In the genomic region with DNA sequence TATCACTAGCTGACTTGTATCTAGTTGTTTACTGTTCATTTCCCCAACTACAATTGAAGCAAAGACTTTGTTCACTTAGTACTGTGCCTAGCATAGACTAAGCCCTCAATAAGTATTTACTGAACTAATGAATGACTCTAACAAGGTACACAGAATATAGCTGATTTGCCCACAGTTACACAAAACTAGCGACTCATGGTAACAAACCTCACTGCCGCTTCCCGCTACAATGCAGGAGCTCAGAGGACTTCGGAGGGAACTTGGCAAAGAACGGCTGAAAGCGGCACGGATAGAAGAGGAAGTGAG, we compare ENCODE assay signal across 1 cellular context.
TF ChIP-seq lines count a peak whose summit lies in the region.

No MANE protein-coding gene starts in this region.

TF ChIP-seq in K562, 482 proteins besides CTCF, POLR2A, EP300 and RAD21:
- TF ChIP-seq, protein P1, sequence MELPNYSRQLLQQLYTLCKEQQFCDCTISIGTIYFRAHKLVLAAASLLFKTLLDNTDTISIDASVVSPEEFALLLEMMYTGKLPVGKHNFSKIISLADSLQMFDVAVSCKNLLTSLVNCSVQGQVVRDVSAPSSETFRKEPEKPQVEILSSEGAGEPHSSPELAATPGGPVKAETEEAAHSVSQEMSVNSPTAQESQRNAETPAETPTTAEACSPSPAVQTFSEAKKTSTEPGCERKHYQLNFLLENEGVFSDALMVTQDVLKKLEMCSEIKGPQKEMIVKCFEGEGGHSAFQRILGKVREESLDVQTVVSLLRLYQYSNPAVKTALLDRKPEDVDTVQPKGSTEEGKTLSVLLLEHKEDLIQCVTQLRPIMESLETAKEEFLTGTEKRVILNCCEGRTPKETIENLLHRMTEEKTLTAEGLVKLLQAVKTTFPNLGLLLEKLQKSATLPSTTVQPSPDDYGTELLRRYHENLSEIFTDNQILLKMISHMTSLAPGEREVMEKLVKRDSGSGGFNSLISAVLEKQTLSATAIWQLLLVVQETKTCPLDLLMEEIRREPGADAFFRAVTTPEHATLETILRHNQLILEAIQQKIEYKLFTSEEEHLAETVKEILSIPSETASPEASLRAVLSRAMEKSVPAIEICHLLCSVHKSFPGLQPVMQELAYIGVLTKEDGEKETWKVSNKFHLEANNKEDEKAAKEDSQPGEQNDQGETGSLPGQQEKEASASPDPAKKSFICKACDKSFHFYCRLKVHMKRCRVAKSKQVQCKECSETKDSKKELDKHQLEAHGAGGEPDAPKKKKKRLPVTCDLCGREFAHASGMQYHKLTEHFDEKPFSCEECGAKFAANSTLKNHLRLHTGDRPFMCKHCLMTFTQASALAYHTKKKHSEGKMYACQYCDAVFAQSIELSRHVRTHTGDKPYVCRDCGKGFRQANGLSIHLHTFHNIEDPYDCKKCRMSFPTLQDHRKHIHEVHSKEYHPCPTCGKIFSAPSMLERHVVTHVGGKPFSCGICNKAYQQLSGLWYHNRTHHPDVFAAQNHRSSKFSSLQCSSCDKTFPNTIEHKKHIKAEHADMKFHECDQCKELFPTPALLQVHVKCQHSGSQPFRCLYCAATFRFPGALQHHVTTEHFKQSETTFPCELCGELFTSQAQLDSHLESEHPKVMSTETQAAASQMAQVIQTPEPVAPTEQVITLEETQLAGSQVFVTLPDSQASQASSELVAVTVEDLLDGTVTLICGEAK (IDR thresholded peaks at IDR 0.05): peak; percentile 90; the same call in 1 of the 2 replicates
- TF ChIP-seq, protein P1 (CRISPR knock-in tag; IDR thresholded peaks at IDR 0.05): no peak
- peak; percentile 95 for TF ChIP-seq SPI1 (IDR thresholded peaks at IDR 0.05; ENCODE audit: borderline replicate concordance, low read depth, low read length)
- no peak for TF ChIP-seq TAF15 (IDR thresholded peaks at IDR 0.05; ENCODE audit: low read depth, low read length)
- no peak for TF ChIP-seq GMEB1 (CRISPR knock-in tag; IDR thresholded peaks at IDR 0.05)
- 0 out of 2 replicates have a peak, but pooled peaks have one; percentile 52 for TF ChIP-seq ZNF431 (CRISPR knock-in tag; IDR thresholded peaks at IDR 0.05)
- TF ChIP-seq, protein P2, sequence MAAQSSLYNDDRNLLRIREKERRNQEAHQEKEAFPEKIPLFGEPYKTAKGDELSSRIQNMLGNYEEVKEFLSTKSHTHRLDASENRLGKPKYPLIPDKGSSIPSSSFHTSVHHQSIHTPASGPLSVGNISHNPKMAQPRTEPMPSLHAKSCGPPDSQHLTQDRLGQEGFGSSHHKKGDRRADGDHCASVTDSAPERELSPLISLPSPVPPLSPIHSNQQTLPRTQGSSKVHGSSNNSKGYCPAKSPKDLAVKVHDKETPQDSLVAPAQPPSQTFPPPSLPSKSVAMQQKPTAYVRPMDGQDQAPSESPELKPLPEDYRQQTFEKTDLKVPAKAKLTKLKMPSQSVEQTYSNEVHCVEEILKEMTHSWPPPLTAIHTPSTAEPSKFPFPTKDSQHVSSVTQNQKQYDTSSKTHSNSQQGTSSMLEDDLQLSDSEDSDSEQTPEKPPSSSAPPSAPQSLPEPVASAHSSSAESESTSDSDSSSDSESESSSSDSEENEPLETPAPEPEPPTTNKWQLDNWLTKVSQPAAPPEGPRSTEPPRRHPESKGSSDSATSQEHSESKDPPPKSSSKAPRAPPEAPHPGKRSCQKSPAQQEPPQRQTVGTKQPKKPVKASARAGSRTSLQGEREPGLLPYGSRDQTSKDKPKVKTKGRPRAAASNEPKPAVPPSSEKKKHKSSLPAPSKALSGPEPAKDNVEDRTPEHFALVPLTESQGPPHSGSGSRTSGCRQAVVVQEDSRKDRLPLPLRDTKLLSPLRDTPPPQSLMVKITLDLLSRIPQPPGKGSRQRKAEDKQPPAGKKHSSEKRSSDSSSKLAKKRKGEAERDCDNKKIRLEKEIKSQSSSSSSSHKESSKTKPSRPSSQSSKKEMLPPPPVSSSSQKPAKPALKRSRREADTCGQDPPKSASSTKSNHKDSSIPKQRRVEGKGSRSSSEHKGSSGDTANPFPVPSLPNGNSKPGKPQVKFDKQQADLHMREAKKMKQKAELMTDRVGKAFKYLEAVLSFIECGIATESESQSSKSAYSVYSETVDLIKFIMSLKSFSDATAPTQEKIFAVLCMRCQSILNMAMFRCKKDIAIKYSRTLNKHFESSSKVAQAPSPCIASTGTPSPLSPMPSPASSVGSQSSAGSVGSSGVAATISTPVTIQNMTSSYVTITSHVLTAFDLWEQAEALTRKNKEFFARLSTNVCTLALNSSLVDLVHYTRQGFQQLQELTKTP (IDR thresholded peaks at IDR 0.05; ENCODE audit: low read depth in 1 of 2, partially characterized antibody in 2 of 2): no peak
- TF ChIP-seq ZNF766 (CRISPR knock-in tag; conservative IDR thresholded peaks at IDR 0.05): 0 out of 2 replicates have a peak, but pooled peaks have one; percentile 38
- no peak for TF ChIP-seq SP1 (CRISPR knock-in tag; IDR thresholded peaks at IDR 0.05)
- peak; percentile 72; the same call in 1 of the 2 replicates for TF ChIP-seq ZNF24 (IDR thresholded peaks at IDR 0.05)
- no peak for TF ChIP-seq TEAD1 (CRISPR knock-in tag; IDR thresholded peaks at IDR 0.05)
- no peak for TF ChIP-seq RERE (CRISPR knock-in tag; IDR thresholded peaks at IDR 0.05; ENCODE audit: borderline replicate concordance)
- TF ChIP-seq KAT7 (CRISPR knock-in tag; IDR thresholded peaks at IDR 0.05; ENCODE audit: borderline replicate concordance): 0 out of 2 replicates have a peak, but pooled peaks have one; percentile 23
- no peak for TF ChIP-seq FUS (optimal IDR thresholded peaks at IDR 0.05; ENCODE audit: low read depth, low read length)
- TF ChIP-seq STAT5A (IDR thresholded peaks at IDR 0.05; ENCODE audit: borderline replicate concordance, low read length): peak; percentile 11; the same call in 1 of the 2 replicates
- TF ChIP-seq TRIM24 (IDR thresholded peaks at IDR 0.05): peak in 1 of 2 experiments; percentile 43; a peak in 1 of 4 replicates
TF ChIP-seq in K562: peak in this region for 8.
